ENCODE assay signal across 20 cellular contexts in the genomic region with DNA sequence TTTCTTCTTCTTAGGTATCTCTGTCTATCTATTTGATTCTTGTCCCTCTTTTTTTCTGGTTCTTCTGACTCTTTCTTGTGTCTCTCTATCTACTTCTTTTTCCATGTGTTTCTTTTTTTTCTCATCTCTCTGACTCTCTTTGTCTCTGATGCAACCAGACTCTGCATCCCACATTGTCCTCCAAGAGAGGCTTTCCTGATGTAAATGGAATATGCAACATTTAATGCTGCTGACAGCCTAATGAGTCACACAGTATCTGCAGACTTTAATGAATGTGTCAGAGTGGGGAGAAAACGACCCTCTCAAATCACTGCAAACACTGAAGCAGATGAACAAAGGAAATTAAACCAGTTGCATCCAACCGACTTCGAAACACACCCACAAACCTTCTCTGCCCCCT.
DNase-seq lines count a peak whose midpoint lies in the region; ATAC-seq and TF ChIP-seq lines count a peak whose summit lies in the region.
"Had no signal": no experiment of that assay in that cellular context is flagged by ENCODE, and none has a peak within 500 bp of the region (broad histone marks: within the 10 kb centered on the region; RNA-seq: fewer than 3 reads in every experiment).

No MANE protein-coding gene starts in this region.

- no peaks in the 10 kb centered on the region for H3K79me2 ChIP-seq in osteoblast (ENCODE audit: insufficient read depth, low read length)

- no peak overlapping the region for H3K4me3 ChIP-seq in epithelial cell of esophagus (ENCODE audit: low read length)
- H3K4me3 ChIP-seq in osteoblast (ENCODE audit: insufficient read depth, low read length) = no peak overlapping the region
- no peak overlapping the region for H3K4me3 ChIP-seq in body of pancreas
- H3K4me3 ChIP-seq: SJCRH30, tibial nerve had no signal

- no peaks in the 10 kb centered on the region for H4K20me1 ChIP-seq in osteoblast (ENCODE audit: insufficient read depth, low read length)

- peak overlapping the region; percentile 34 for H3K4me2 ChIP-seq in osteoblast (ENCODE audit: insufficient read depth, low read length)

- peak; percentile 58 for DNase-seq in Daoy (ENCODE audit: low read depth)
- peak; percentile 27 for DNase-seq in NCI-H226
- DNase-seq in epithelial cell of esophagus (ENCODE audit: low read depth) = peak; percentile 44
- peak; percentile 65 for DNase-seq in osteoblast (ENCODE audit: insufficient read length, low spot score, missing footprints)
- no peak for DNase-seq in COLO668 (lab: John Stamatoyannopoulos, UW; ENCODE audit: unreplicated experiment)
- DNase-seq in body of pancreas = no peak
- DNase-seq in NCI-H2196 (lab: John Stamatoyannopoulos, UW; ENCODE audit: unreplicated experiment) = no peak
- DNase-seq: activated naive CD4-positive, alpha-beta T cell treated with anti-CD3 and anti-CD28 coated beads for 36 hours; CD4-positive, CD25-positive, alpha-beta regulatory T cell; DND-41; effector CD4-positive, alpha-beta T cell; H9; NCI-H1694 treated with DMSO at 0.1 percent for 48 hours; NCI-H510A; SJCRH30; stimulated activated CD4-positive, alpha-beta T cell treated with anti-CD3 and anti-CD28 coated beads, Interleukin-12 subunit alpha, Interleukin-12 subunit beta, amount 100 ng/mL, for 4 hours; T1000 had no signal

- no peak for ATAC-seq in GM21723 (IDR thresholded peaks at IDR 0.05; ENCODE audit: unreplicated experiment)
- no peak for ATAC-seq in body of pancreas
- ATAC-seq: stimulated activated memory B cell treated with anti-CD40 and anti-IgM and Interleukin-4, amounts not matched to agents 10 μg/mL and 1 μg/mL and 100 μg/mL, for 72 hours had no signal

- 65 to 74% methylated on average over 3 of the region's 3 CpGs for WGBS in body of pancreas, 2 donors

- H3K36me3 ChIP-seq in osteoblast (ENCODE audit: insufficient read depth, low read length) (no peaks in the 10 kb centered on the region), body of pancreas (replicated peaks in 1 of 2; ENCODE audit: insufficient read depth in 1 of 2, low read depth in 2 of 2) (no peaks in the 10 kb centered on the region)
- H3K36me3 ChIP-seq: SJCRH30, tibial nerve had no signal

- no peak for TF ChIP-seq CTCF in epithelial cell of esophagus (IDR thresholded peaks at IDR 0.05; ENCODE audit: insufficient read depth, low read depth, low read length, missing control alignments)
- TF ChIP-seq CTCF in osteoblast (IDR thresholded peaks at IDR 0.05; ENCODE audit: extremely low read depth, low read depth, low read length) = no peak
- no peak for TF ChIP-seq CTCF in body of pancreas (IDR thresholded peaks at IDR 0.05)

- no peaks in the 10 kb centered on the region for H3K9me3 ChIP-seq in osteoblast (ENCODE audit: low read depth, low read length)
- H3K9me3 ChIP-seq in body of pancreas = no peaks in the 10 kb centered on the region
- H3K9me3 ChIP-seq: SJCRH30, tibial nerve had no signal

- intact Hi-C loops in body of pancreas (cut with DNase I) = no loop called here

- no peak overlapping the region for H3K27ac ChIP-seq in osteoblast (ENCODE audit: low read depth, low read length)
- no peak overlapping the region for H3K27ac ChIP-seq in body of pancreas
- H3K27ac ChIP-seq: SJCRH30, tibial nerve had no signal

- H3K27me3 ChIP-seq in osteoblast (ENCODE audit: insufficient read depth, low read length) = no peaks in the 10 kb centered on the region
- H3K27me3 ChIP-seq in body of pancreas = no peaks in the 10 kb centered on the region
- H3K27me3 ChIP-seq: SJCRH30, tibial nerve had no signal

- TF ChIP-seq POLR2A in body of pancreas (IDR thresholded peaks at IDR 0.05) = no peak

- peaks cover 31% of the 10 kb centered on the region for H3K4me1 ChIP-seq in osteoblast (ENCODE audit: insufficient read depth, low read length)
- H3K4me1 ChIP-seq in body of pancreas = peaks cover 19% of the 10 kb centered on the region
- H3K4me1 ChIP-seq: SJCRH30, tibial nerve had no signal

- no peak overlapping the region for H2AFZ ChIP-seq in osteoblast (ENCODE audit: low read length)

Comparison
In these comparisons a context has a peak if more than half of its experiments do, and no peak if none do; other contexts are left out.
1. DNase-seq: peak in Daoy (single experiment), NCI-H226 (single experiment), epithelial cell of esophagus (single experiment) and osteoblast (single experiment); none in COLO668 (single experiment), body of pancreas (0 of 4) and NCI-H2196 (single experiment).